Comparison of ENCODE assay signal across 1 cellular context in genomic region chr10:27529010-27529783, GRCh38.
A peak's percentile ranks its signal among the peaks of the same experiment; 100 is the strongest.
TF ChIP-seq lines count a peak whose summit lies in the region.

No MANE protein-coding gene starts in this region.

TF ChIP-seq in K562, 482 proteins besides CTCF, POLR2A, EP300 and RAD21 (continued from another document and continues in another):
- no peak for TF ChIP-seq THAP7 (CRISPR knock-in tag; IDR thresholded peaks at IDR 0.05)
- TF ChIP-seq L3MBTL2 (IDR thresholded peaks at IDR 0.05), result no peak
- peak; percentile 32; the same call in 1 of the 2 replicates for TF ChIP-seq VEZF1 (CRISPR knock-in tag; IDR thresholded peaks at IDR 0.05)
- TF ChIP-seq HINFP (tag; conservative IDR thresholded peaks at IDR 0.05; ENCODE audit: low read depth), result no peak
- TF ChIP-seq ZMIZ1 (IDR thresholded peaks at IDR 0.05; ENCODE audit: low read depth in 2 of 2, low read length in 2 of 2), result no peak
- no peak for TF ChIP-seq RFX5 (IDR thresholded peaks at IDR 0.05; ENCODE audit: low read depth, low read length)
- no peak for TF ChIP-seq IRF1 (CRISPR knock-in tag; IDR thresholded peaks at IDR 0.05; ENCODE audit: borderline replicate concordance)
- TF ChIP-seq NFRKB (IDR thresholded peaks at IDR 0.05; ENCODE audit: low read depth), result peak; percentile 59; the same call in 1 of the 2 replicates
- TF ChIP-seq BDP1 (IDR thresholded peaks at IDR 0.05; ENCODE audit: insufficient read depth, insufficient read length), result no peak
- no peak for TF ChIP-seq ELF4 (CRISPR knock-in tag; IDR thresholded peaks at IDR 0.05)
- TF ChIP-seq ZNF165 (CRISPR knock-in tag; IDR thresholded peaks at IDR 0.05; ENCODE audit: borderline replicate concordance), result no peak
- TF ChIP-seq KLF13 (tag; IDR thresholded peaks at IDR 0.05; ENCODE audit: borderline replicate concordance, low read depth), result no peak
- no peak for TF ChIP-seq ZSCAN29 (IDR thresholded peaks at IDR 0.05)
- TF ChIP-seq STAT5A (IDR thresholded peaks at IDR 0.05; ENCODE audit: borderline replicate concordance, low read length), result no peak
- no peak for TF ChIP-seq MIER1 (IDR thresholded peaks at IDR 0.05; ENCODE audit: low read depth)
- TF ChIP-seq RAD51 (IDR thresholded peaks at IDR 0.05; ENCODE audit: borderline replicate concordance, low read depth), result no peak
- TF ChIP-seq NKRF (IDR thresholded peaks at IDR 0.05; ENCODE audit: borderline replicate concordance), result no peak
- peak; percentile 31 for TF ChIP-seq BRD9 (IDR thresholded peaks at IDR 0.05; ENCODE audit: low read depth, partially characterized antibody)
- no peak for TF ChIP-seq ILF3 (IDR thresholded peaks at IDR 0.05; ENCODE audit: borderline replicate concordance)
- 0 out of 4 replicates have a peak, but pooled peaks of 1 of the 2 experiments have one; percentile 22 for TF ChIP-seq CSDE1 (IDR thresholded peaks at IDR 0.05)
- no peak for TF ChIP-seq RFX7 (CRISPR knock-in tag; IDR thresholded peaks at IDR 0.05)
- no peak for TF ChIP-seq PHTF2 (CRISPR knock-in tag; IDR thresholded peaks at IDR 0.05)
- 0 out of 4 replicates have a peak, but pooled peaks of 1 of the 2 experiments have one; percentile 22 for TF ChIP-seq TRIM24 (IDR thresholded peaks at IDR 0.05)
- peak; percentile 10; the same call in 1 of the 2 replicates for TF ChIP-seq FOXM1 (IDR thresholded peaks at IDR 0.05; ENCODE audit: low read depth)
- no peak for TF ChIP-seq FOXM1 (CRISPR knock-in tag; IDR thresholded peaks at IDR 0.05; ENCODE audit: low read depth)
- no peak for TF ChIP-seq ETV6 (IDR thresholded peaks at IDR 0.05; ENCODE audit: borderline replicate concordance in 1 of 2, low read depth in 2 of 2, low read length in 1 of 2)
- TF ChIP-seq ETV6 (CRISPR knock-in tag; IDR thresholded peaks at IDR 0.05; ENCODE audit: borderline replicate concordance), result no peak
- no peak for TF ChIP-seq HNRNPLL (IDR thresholded peaks at IDR 0.05; ENCODE audit: low read depth, low read length, poor library complexity, severe bottlenecking)
- no peak for TF ChIP-seq CREB5 (CRISPR knock-in tag; IDR thresholded peaks at IDR 0.05)
- TF ChIP-seq ZNF512 (tag; IDR thresholded peaks at IDR 0.05), result peak; percentile 41; the same call in 1 of the 2 replicates
- peak in 1 of 2 experiments; percentile 51; a peak in 1 of 4 replicates for TF ChIP-seq KDM4B (IDR thresholded peaks at IDR 0.05; ENCODE audit: borderline replicate concordance in 2 of 2, low read depth in 1 of 2)
- TF ChIP-seq NBN (IDR thresholded peaks at IDR 0.05; ENCODE audit: low read depth), result no peak
- TF ChIP-seq ZKSCAN1 (IDR thresholded peaks at IDR 0.05; ENCODE audit: low read depth, low read length), result no peak
- no peak for TF ChIP-seq NCOR1 (IDR thresholded peaks at IDR 0.05)
- peak; percentile 98 for TF ChIP-seq C11orf30 (IDR thresholded peaks at IDR 0.05; ENCODE audit: low read depth)
- no peak for TF ChIP-seq KDM2B (CRISPR knock-in tag; IDR thresholded peaks at IDR 0.05)
- no peak for TF ChIP-seq ARHGAP35 (IDR thresholded peaks at IDR 0.05; ENCODE audit: partially characterized antibody)
- no peak for TF ChIP-seq HDAC3 (IDR thresholded peaks at IDR 0.05; ENCODE audit: borderline replicate concordance, partially characterized antibody)
- TF ChIP-seq ZNF75A (CRISPR knock-in tag; IDR thresholded peaks at IDR 0.05), result no peak
- TF ChIP-seq MAFF (IDR thresholded peaks at IDR 0.05; ENCODE audit: low read length), result peak; percentile 91
- TF ChIP-seq TRIM25 (IDR thresholded peaks at IDR 0.05; ENCODE audit: borderline replicate concordance), result no peak
- no peak for TF ChIP-seq ZBTB34 (CRISPR knock-in tag; IDR thresholded peaks at IDR 0.05)
- TF ChIP-seq ARID1B (IDR thresholded peaks at IDR 0.05), result peak; percentile 46; the same call in 1 of the 2 replicates
- no peak for TF ChIP-seq ZNF644 (tag; IDR thresholded peaks at IDR 0.05; ENCODE audit: low read depth)
- TF ChIP-seq EP400 (IDR thresholded peaks at IDR 0.05), result peak; percentile 45; the same call in 1 of the 2 replicates
- 0 out of 4 replicates have a peak, but pooled peaks of 1 of the 2 experiments have one; percentile 42 for TF ChIP-seq FOXK2 (conservative IDR thresholded peaks at IDR 0.05 in 1 of 2, IDR thresholded peaks at IDR 0.05 in 1 of 2; ENCODE audit: low read depth in 2 of 2)
- no peak for TF ChIP-seq XRCC4 (IDR thresholded peaks at IDR 0.05; ENCODE audit: extremely low read depth, insufficient read depth, insufficient read length)
- no peak for TF ChIP-seq RFX1 (IDR thresholded peaks at IDR 0.05)
- TF ChIP-seq HDAC1 (IDR thresholded peaks at IDR 0.05), result peak in 1 of 2 experiments; percentile 41; a peak in 1 of 4 replicates
- peak; percentile 95 for TF ChIP-seq MAFG (tag; conservative IDR thresholded peaks at IDR 0.05)
- TF ChIP-seq BRD4 (IDR thresholded peaks at IDR 0.05), result no peak
